In the genomic region with DNA sequence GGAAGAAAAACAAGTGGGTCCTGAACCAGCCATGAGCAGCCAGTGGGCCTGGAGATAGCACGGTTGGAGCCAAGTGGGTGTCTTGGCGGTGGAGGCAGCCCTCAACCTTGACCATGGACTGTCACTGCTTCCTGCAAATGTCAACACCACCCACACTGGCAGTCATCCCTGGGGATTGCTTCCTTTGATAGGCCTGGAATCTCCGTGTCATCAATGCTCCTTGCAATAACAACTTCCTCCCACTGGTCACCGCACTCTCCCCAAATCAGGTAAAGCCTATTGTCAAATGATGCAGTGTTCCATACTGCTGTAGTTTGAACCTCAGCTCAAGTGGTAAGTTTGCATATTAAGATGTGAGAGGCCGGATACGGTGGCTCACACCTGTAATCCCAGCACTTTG, we compare ENCODE assay signal across 21 cellular contexts.
DNase-seq lines count a peak whose midpoint lies in the region; ATAC-seq and TF ChIP-seq lines count a peak whose summit lies in the region.
"Had no signal": no experiment of that assay in that cellular context is flagged by ENCODE, and none has a peak within 500 bp of the region (broad histone marks: within the 10 kb centered on the region; RNA-seq: fewer than 3 reads in every experiment).

No MANE protein-coding gene starts in this region.

- H3K27ac ChIP-seq in 22Rv1 (no peak overlapping the region), HCT116 (ENCODE audit: low read depth, low read length) (no peak overlapping the region)
- H3K27ac ChIP-seq: GM23248, HL-60, KMS-11, SJCRH30 had no signal

- no peaks in the 10 kb centered on the region for H3K9me3 Mint-ChIP-seq in activated naive CD8-positive, alpha-beta T cell treated with anti-CD3 and anti-CD28 coated beads for 36 hours

- no peaks in the 10 kb centered on the region for H3K9me2 ChIP-seq in HCT116 (ENCODE audit: insufficient read depth)

- H3K4me1 ChIP-seq in HCT116 (ENCODE audit: control insufficient read depth in 1 of 2, insufficient read depth in 2 of 2, low read length in 2 of 2) = no peaks in the 10 kb centered on the region
- H3K4me1 ChIP-seq: BE2C had no signal

- RAD21 ChIA-PET in HCT116 (lab: Charles Lee; ENCODE audit: low non-redundant PET in 1 of 2, low total read pairs in 2 of 2, uncharacterized antibody in 2 of 2, unreplicated experiment in 2 of 2) = no interaction called here

- no peaks in the 10 kb centered on the region for H3K9me3 ChIP-seq in HCT116 (ENCODE audit: control insufficient read depth in 1 of 2, insufficient read depth in 1 of 2, low read depth in 1 of 2, low read length in 2 of 2)
- H3K9me3 ChIP-seq: BE2C, SJCRH30 had no signal

- ATAC-seq in HCT116 = peak; percentile 85

- no peaks in the 10 kb centered on the region for H3K36me3 ChIP-seq in HCT116 (ENCODE audit: control insufficient read depth in 1 of 2, insufficient read depth in 2 of 2, low read length in 2 of 2)
- H3K36me3 ChIP-seq: BE2C, SJCRH30 had no signal

- H2AFZ ChIP-seq in HCT116 (ENCODE audit: low read depth, low read length, poor library complexity, severe bottlenecking) = no peak overlapping the region
- H2AFZ ChIP-seq: GM23248 had no signal

- peaks cover 9% of the 10 kb centered on the region; the same call in 1 of the 2 replicates for H3K27me3 ChIP-seq in HCT116 (ENCODE audit: insufficient read depth, low read length)
- H3K27me3 ChIP-seq: SJCRH30 had no signal

- 0 out of 2 replicates have a peak, but pooled peaks have one; percentile 15 for TF ChIP-seq CTCF in 22Rv1 (IDR thresholded peaks at IDR 0.05)
- TF ChIP-seq CTCF in HCT116 (IDR thresholded peaks at IDR 0.05 in 2 of 3, conservative IDR thresholded peaks at IDR 0.05 in 1 of 3; ENCODE audit: borderline replicate concordance in 1 of 3, insufficient read depth in 1 of 3, low read depth in 2 of 3, low read length in 2 of 3) = no peak

- H3K36me3 Mint-ChIP-seq in activated naive CD8-positive, alpha-beta T cell treated with anti-CD3 and anti-CD28 coated beads for 36 hours = no peaks in the 10 kb centered on the region

- intact Hi-C loops in HCT116 (cut with micrococcal nuclease) (no loop called here), cardiac septum (cut with DNase I) (no loop called here)

- no peak for TF ChIP-seq RAD21 in HCT116 (IDR thresholded peaks at IDR 0.05; ENCODE audit: low read depth)

- no peak overlapping the region for H3K4me3 ChIP-seq in HCT116 (replicated peaks in 1 of 2; ENCODE audit: low read depth in 1 of 2, low read length in 2 of 2)
- H3K4me3 ChIP-seq: GM23248, SJCRH30 had no signal

- H4K20me1 ChIP-seq in HCT116 (ENCODE audit: insufficient read depth) = no peaks in the 10 kb centered on the region

- TF ChIP-seq POLR2A in HCT116 (IDR thresholded peaks at IDR 0.05; ENCODE audit: borderline replicate concordance, extremely low read depth, insufficient read depth, insufficient read length) = no peak

- H3K79me2 ChIP-seq in HCT116 (ENCODE audit: insufficient read depth, low read length) = no peaks in the 10 kb centered on the region

- H3K4me2 ChIP-seq in HCT116 (ENCODE audit: low read length) = no peak overlapping the region
- H3K4me2 ChIP-seq: KMS-11 had no signal

- no TSS peak for BruUV-seq in HCT116 (replicated peaks; lab: Mats Ljungman, UMichigan)

- POLR2A ChIA-PET in HCT116 (lab: Charles Lee) = no interaction called here
- POLR2A ChIA-PET in HEK293T (lab: Yijun Ruan, JAX) = no interaction called here

- H3K27ac Mint-ChIP-seq in activated naive CD8-positive, alpha-beta T cell treated with anti-CD3 and anti-CD28 coated beads for 36 hours = no peak overlapping the region

- in situ Hi-C loops in SK-MEL-5 (cut with HindIII; ENCODE audit: low pct_unique_long_range_greater_than_20kb, low sequenced_read_pairs) (no loop called here), KBM-7 (cut with MboI; ENCODE audit: low pct_unique_long_range_greater_than_20kb, low sequenced_read_pairs) (no loop called here)

- no peaks in the 10 kb centered on the region for H3K27me3 Mint-ChIP-seq in activated naive CD8-positive, alpha-beta T cell treated with anti-CD3 and anti-CD28 coated beads for 36 hours

- CTCF ChIA-PET in HCT116 (lab: Charles Lee) = no interaction called here
- CTCF ChIA-PET in HEK293T (lab: Yijun Ruan, JAX) = no interaction called here

- H3K4me1 Mint-ChIP-seq in activated naive CD8-positive, alpha-beta T cell treated with anti-CD3 and anti-CD28 coated beads for 36 hours = no peaks in the 10 kb centered on the region

- H3K4me3 Mint-ChIP-seq in activated naive CD8-positive, alpha-beta T cell treated with anti-CD3 and anti-CD28 coated beads for 36 hours = no peak overlapping the region

- no peak overlapping the region for H3K9ac ChIP-seq in HCT116 (ENCODE audit: low read length)
- H3K9ac ChIP-seq: GM23248, KMS-11 had no signal

- DNase-seq in HCT116 (ENCODE audit: low read depth, low spot score) = peak; percentile 27
- DNase-seq in SK-MEL-5 (ENCODE audit: low read depth, low spot score) = peak; percentile 5
- DNase-seq in iPS-NIHi7 (ENCODE audit: extremely low spot score) = peak; percentile 43
- DNase-seq in cardiac septum (ENCODE audit: low spot score) = no peak
- DNase-seq in activated naive CD8-positive, alpha-beta T cell treated with anti-CD3 and anti-CD28 coated beads for 36 hours = no peak
- no peak for DNase-seq in HEK293T (ENCODE audit: extremely low spot score)
- DNase-seq in KBM-7 = no peak
- DNase-seq: BE2C, DMS79 treated with DMSO at 0.1 percent for 48 hours, GM23248, MV-4-11, NCI-H1105 treated with DMSO at 0.1 percent for 48 hours, NCI-H2029 treated with DMSO at 0.1 percent for 48 hours, NCI-H2227 treated with DMSO at 0.1 percent for 48 hours, NCI-H510A, NCI-H748 treated with DMSO at 0.1 percent for 48 hours, OCI-M1, SJCRH30 had no signal

TF ChIP-seq in HCT116, 20 proteins besides CTCF, POLR2A, EP300 and RAD21:
- TF ChIP-seq SRF (IDR thresholded peaks at IDR 0.05; ENCODE audit: low read depth) (no peak), JUND (IDR thresholded peaks at IDR 0.05) (no peak), YY1 (IDR thresholded peaks at IDR 0.05; ENCODE audit: extremely low read depth, insufficient replicate concordance, low read depth, low read length) (no peak), ZFX (IDR thresholded peaks at IDR 0.05) (no peak), EZH2phosphoT487 (IDR thresholded peaks at IDR 0.05; ENCODE audit: borderline replicate concordance) (no peak), MAX (IDR thresholded peaks at IDR 0.05) (no peak), ELF1 (IDR thresholded peaks at IDR 0.05; ENCODE audit: borderline replicate concordance, low read depth) (no peak), SP1 (IDR thresholded peaks at IDR 0.05; ENCODE audit: low read depth) (no peak), POLR2AphosphoS5 (IDR thresholded peaks at IDR 0.05; ENCODE audit: low read depth, low read length) (no peak)
TF ChIP-seq in HCT116: peak in this region for 0.

TF ChIP-seq in HEK293T, 16 proteins besides CTCF, POLR2A, EP300 and RAD21:
- no peak for TF ChIP-seq ARNT (IDR thresholded peaks at IDR 0.05)
- TF ChIP-seq LEF1 (IDR thresholded peaks at IDR 0.05; ENCODE audit: borderline replicate concordance) = no peak
- TF ChIP-seq SP1 (IDR thresholded peaks at IDR 0.05) = no peak
- no peak for TF ChIP-seq NFRKB (IDR thresholded peaks at IDR 0.05)
- TF ChIP-seq CTBP1 (IDR thresholded peaks at IDR 0.05; ENCODE audit: borderline replicate concordance) = no peak
- TF ChIP-seq BHLHE40 (IDR thresholded peaks at IDR 0.05; ENCODE audit: borderline replicate concordance) = no peak
- no peak for TF ChIP-seq L3MBTL2 (conservative IDR thresholded peaks at IDR 0.05)
- TF ChIP-seq FOXM1 (IDR thresholded peaks at IDR 0.05; ENCODE audit: borderline replicate concordance) = no peak
- TF ChIP-seq SUZ12 (IDR thresholded peaks at IDR 0.05) = no peak
- TF ChIP-seq HDGF (IDR thresholded peaks at IDR 0.05; ENCODE audit: borderline replicate concordance) = no peak
- no peak for TF ChIP-seq TARDBP (IDR thresholded peaks at IDR 0.05)
- TF ChIP-seq ZNF384 (IDR thresholded peaks at IDR 0.05) = no peak
- TF ChIP-seq ELF4 (IDR thresholded peaks at IDR 0.05) = no peak
- TF ChIP-seq FOXA1 (IDR thresholded peaks at IDR 0.05) = no peak

Comparison
In these comparisons a context has a peak if more than half of its experiments do, and no peak if none do; other contexts are left out.
1. DNase-seq: peak in HCT116 (single experiment), SK-MEL-5 (single experiment) and iPS-NIHi7 (single experiment); none in cardiac septum (single experiment), activated naive CD8-positive, alpha-beta T cell treated with anti-CD3 and anti-CD28 coated beads for 36 hours (single experiment), HEK293T (single experiment) and KBM-7 (single experiment).